Comparison of ENCODE assay signal across 8 cellular contexts in genomic region chr5:444226-444625, GRCh38. TPM values are rescaled to one million over a fixed set of nuclear protein-coding genes. Genes with fewer than 3 reads are reported as not detected.
DNase-seq lines count a peak whose midpoint lies in the region; TF ChIP-seq lines count a peak whose summit lies in the region.

No MANE protein-coding gene starts in this region.

- peaks cover 24% of the 10 kb centered on the region for H3K79me2 ChIP-seq in neural cell (replicated peaks; ENCODE audit: insufficient read depth, low read length)

- TF ChIP-seq EP300 in neural cell (conservative IDR thresholded peaks at IDR 0.05; ENCODE audit: poor library complexity, severe bottlenecking): no peak

- TF ChIP-seq RAD21 in neural cell (conservative IDR thresholded peaks at IDR 0.05): no peak

- H3K9ac ChIP-seq in BLaER1 (peak overlapping the region; percentile 91), neural cell (ENCODE audit: low read length) (peak overlapping the region; percentile 87)

- peaks cover 62% of the 10 kb centered on the region for H3K4me1 ChIP-seq in BLaER1

- H3K36me3 ChIP-seq in BLaER1 (peaks cover 38% of the 10 kb centered on the region), neural cell (ENCODE audit: insufficient read depth, low read length) (peaks cover 4% of the 10 kb centered on the region)

- peak overlapping the region; percentile 94 for H3K4me2 ChIP-seq in BLaER1
- H3K4me2 ChIP-seq in neural cell (ENCODE audit: low read length): peak overlapping the region; percentile 62

- H3K27me3 ChIP-seq in BLaER1 (no peaks in the 10 kb centered on the region), neural cell (ENCODE audit: insufficient read depth, low read depth, low read length) (no peaks in the 10 kb centered on the region)

- TF ChIP-seq CTCF in choroid plexus epithelial cell (conservative IDR thresholded peaks at IDR 0.05; ENCODE audit: low read depth, low read length) (no peak), neural cell (IDR thresholded peaks at IDR 0.05; ENCODE audit: poor library complexity, severe bottlenecking) (no peak), GM13977 (IDR thresholded peaks at IDR 0.05; ENCODE audit: extremely low read depth, insufficient read depth, missing control alignments) (no peak)

- no peaks in the 10 kb centered on the region for H3F3A ChIP-seq in neural cell (ENCODE audit: insufficient read depth, low read length, poor library complexity, severe bottlenecking)

- H3K27ac ChIP-seq in BLaER1 (0 out of 2 replicates have a peak overlapping the region, but pooled peaks have one; percentile 93), neural cell (ENCODE audit: low read length) (no peak overlapping the region)

- peak overlapping the region; percentile 94 for H3K4me3 ChIP-seq in BLaER1
- peak overlapping the region; percentile 96 for H3K4me3 ChIP-seq in Jurkat, Clone E6-1 (ENCODE audit: low read length)
- H3K4me3 ChIP-seq in choroid plexus epithelial cell (ENCODE audit: low read depth, low read length): peak overlapping the region; percentile 94
- H3K4me3 ChIP-seq in neural cell (ENCODE audit: low read length): peak overlapping the region; percentile 99

- H3K9me2 ChIP-seq in neural cell (ENCODE audit: insufficient read depth, low read length): no peaks in the 10 kb centered on the region

- in situ Hi-C loops in GM13977 (cut with MboI; ENCODE audit: low pct_unique_long_range_greater_than_20kb, low sequenced_read_pairs, unreplicated experiment): no loop called here

- H3K9me3 ChIP-seq in BLaER1 (no peaks in the 10 kb centered on the region), neural cell (ENCODE audit: low read length) (no peaks in the 10 kb centered on the region)

- H4K20me1 ChIP-seq in BLaER1: peaks cover 55% of the 10 kb centered on the region
- no peaks in the 10 kb centered on the region for H4K20me1 ChIP-seq in neural cell (ENCODE audit: insufficient read depth)

- no peak overlapping the region for H2AFZ ChIP-seq in neural cell (ENCODE audit: low read depth, low read length)

- DNase-seq in Jurkat, Clone E6-1 (ENCODE audit: low read depth, low spot score): no peak
- DNase-seq in choroid plexus epithelial cell (ENCODE audit: low read depth) (no peak), C1 segment of cervical spinal cord (lab: John Stamatoyannopoulos, UW) (no peak), GM13977 (ENCODE audit: low spot score) (no peak), NCI-H128 (lab: John Stamatoyannopoulos, UW; ENCODE audit: unreplicated experiment) (no peak), cortex of kidney (lab: John Stamatoyannopoulos, UW) (no peak)

TF ChIP-seq in neural cell, 6 proteins besides CTCF, POLR2A, EP300 and RAD21:
- TF ChIP-seq MXI1 (conservative IDR thresholded peaks at IDR 0.05; ENCODE audit: poor library complexity, severe bottlenecking): no peak
- no peak for TF ChIP-seq REST (IDR thresholded peaks at IDR 0.05; ENCODE audit: borderline replicate concordance)
- no peak for TF ChIP-seq SMC3 (conservative IDR thresholded peaks at IDR 0.05; ENCODE audit: poor library complexity)
- TF ChIP-seq TAF1 (IDR thresholded peaks at IDR 0.05; ENCODE audit: low read depth): no peak
- no peak for TF ChIP-seq EZH2 (IDR thresholded peaks at IDR 0.05; ENCODE audit: borderline replicate concordance, insufficient read depth, low read length, poor library complexity, severe bottlenecking)
- TF ChIP-seq POLR2AphosphoS5 (IDR thresholded peaks at IDR 0.05): no peak

RNA-seq across cellular contexts. Expression of gene EXOC3, which starts 1.2 kb away (rescaled TPM):
- 62.2 TPM for polyA plus RNA-seq in Jurkat, Clone E6-1 (2012; ENCODE audit: insufficient read depth, insufficient read length)
- 27.7 and 33.6 TPM in 2 replicates for polyA plus RNA-seq in neural cell
- polyA minus RNA-seq in neural cell: 35.1 and 38.1 TPM in 2 replicates
